Comparison of ENCODE assay signal across 1 cellular context in genomic region chr20:36460648-36461599, GRCh38.
A peak's percentile ranks its signal among the peaks of the same experiment; 100 is the strongest.
TF ChIP-seq lines count a peak whose summit lies in the region.

No MANE protein-coding gene starts in this region.

TF ChIP-seq in HepG2, 621 proteins besides CTCF, POLR2A, EP300 and RAD21 (continued from another document and continues in another):
- no peak for TF ChIP-seq FOXA3 (CRISPR knock-in tag; IDR thresholded peaks at IDR 0.05)
- peak; percentile 80; the same call in 1 of the 2 replicates for TF ChIP-seq ZNF337 (CRISPR knock-in tag; IDR thresholded peaks at IDR 0.05; ENCODE audit: borderline replicate concordance, low read depth)
- peak; percentile 90 for TF ChIP-seq ZNF678 (CRISPR knock-in tag; IDR thresholded peaks at IDR 0.05)
- TF ChIP-seq GRHL1 (CRISPR knock-in tag; conservative IDR thresholded peaks at IDR 0.05), result no peak
- peak; percentile 81 for TF ChIP-seq MED1 (CRISPR knock-in tag; IDR thresholded peaks at IDR 0.05)
- TF ChIP-seq ZNF263 (CRISPR knock-in tag; IDR thresholded peaks at IDR 0.05), result peak; percentile 98
- TF ChIP-seq BCL6 (CRISPR knock-in tag; IDR thresholded peaks at IDR 0.05), result peak; percentile 50; the same call in 1 of the 2 replicates
- peak; percentile 88; the same call in 1 of the 2 replicates for TF ChIP-seq ZNF691 (CRISPR knock-in tag; IDR thresholded peaks at IDR 0.05; ENCODE audit: borderline replicate concordance, low read depth)
- peak; percentile 62; the same call in 1 of the 2 replicates for TF ChIP-seq ZKSCAN5 (CRISPR knock-in tag; IDR thresholded peaks at IDR 0.05)
- TF ChIP-seq GTF3A (CRISPR knock-in tag; conservative IDR thresholded peaks at IDR 0.05), result no peak
- TF ChIP-seq CHD4 (IDR thresholded peaks at IDR 0.05; ENCODE audit: borderline replicate concordance, low read length), result no peak
- peak; percentile 45; the same call in 1 of the 2 replicates for TF ChIP-seq DPF2 (CRISPR knock-in tag; IDR thresholded peaks at IDR 0.05; ENCODE audit: borderline replicate concordance, low read depth)
- TF ChIP-seq ZNF878 (CRISPR knock-in tag; IDR thresholded peaks at IDR 0.05), result no peak
- TF ChIP-seq UBTF (CRISPR knock-in tag; IDR thresholded peaks at IDR 0.05), result peak; percentile 73
- TF ChIP-seq HDAC6 (IDR thresholded peaks at IDR 0.05; ENCODE audit: low read depth, low read length), result no peak
- 0 out of 2 replicates have a peak, but pooled peaks have one; percentile 21 for TF ChIP-seq NR1H2 (CRISPR knock-in tag; IDR thresholded peaks at IDR 0.05; ENCODE audit: borderline replicate concordance, low read depth)
- TF ChIP-seq MAX (IDR thresholded peaks at IDR 0.05), result peak; percentile 96
- peak; percentile 96 for TF ChIP-seq ZMYM2 (CRISPR knock-in tag; IDR thresholded peaks at IDR 0.05)
- TF ChIP-seq POGK (CRISPR knock-in tag; conservative IDR thresholded peaks at IDR 0.05), result peak; percentile 88; the same call in 1 of the 2 replicates
- TF ChIP-seq ZNF101 (CRISPR knock-in tag; IDR thresholded peaks at IDR 0.05; ENCODE audit: borderline replicate concordance, low read depth), result no peak
- no peak for TF ChIP-seq ZNF33A (CRISPR knock-in tag; IDR thresholded peaks at IDR 0.05; ENCODE audit: borderline replicate concordance)
- peak; percentile 78 for TF ChIP-seq GMEB1 (CRISPR knock-in tag; IDR thresholded peaks at IDR 0.05; ENCODE audit: borderline replicate concordance)
- TF ChIP-seq NR3C1 (CRISPR knock-in tag; IDR thresholded peaks at IDR 0.05), result no peak
- peak; percentile 46; the same call in 1 of the 2 replicates for TF ChIP-seq MIER3 (CRISPR knock-in tag; IDR thresholded peaks at IDR 0.05; ENCODE audit: borderline replicate concordance)
- TF ChIP-seq ZNF639 (CRISPR knock-in tag; conservative IDR thresholded peaks at IDR 0.05), result no peak; the same call in 1 of the 2 replicates
- peak; percentile 78; the same call in 1 of the 2 replicates for TF ChIP-seq SIN3A (IDR thresholded peaks at IDR 0.05; ENCODE audit: borderline replicate concordance, low read depth, low read length)
- peak; percentile 93 for TF ChIP-seq POLR2G (IDR thresholded peaks at IDR 0.05; ENCODE audit: low read depth, low read length)
- no peak for TF ChIP-seq ZNF3 (CRISPR knock-in tag; IDR thresholded peaks at IDR 0.05)
- TF ChIP-seq NFIB (CRISPR knock-in tag; IDR thresholded peaks at IDR 0.05; ENCODE audit: borderline replicate concordance), result 0 out of 2 replicates have a peak, but pooled peaks have one; percentile 69
- no peak for TF ChIP-seq PLRG1 (conservative IDR thresholded peaks at IDR 0.05)
- no peak for TF ChIP-seq MATR3 (CRISPR knock-in tag; IDR thresholded peaks at IDR 0.05)
- peak; percentile 91 for TF ChIP-seq HOXA3 (CRISPR knock-in tag; IDR thresholded peaks at IDR 0.05)
- peak; percentile 71 for TF ChIP-seq TEAD3 (CRISPR knock-in tag; optimal IDR thresholded peaks at IDR 0.05; ENCODE audit: borderline replicate concordance)
- no peak; the same call in 1 of the 2 replicates for TF ChIP-seq ISX (CRISPR knock-in tag; conservative IDR thresholded peaks at IDR 0.05)
- peak; percentile 24; the same call in 1 of the 2 replicates for TF ChIP-seq CHD2 (IDR thresholded peaks at IDR 0.05; ENCODE audit: low read depth, low read length)
- peak; percentile 91 for TF ChIP-seq SALL1 (CRISPR knock-in tag; IDR thresholded peaks at IDR 0.05)
- TF ChIP-seq KDM5B (CRISPR knock-in tag; IDR thresholded peaks at IDR 0.05; ENCODE audit: borderline replicate concordance), result peak; percentile 95
- TF ChIP-seq SKI (IDR thresholded peaks at IDR 0.05; ENCODE audit: partially characterized antibody), result peak; percentile 48
- TF ChIP-seq ZNF710 (CRISPR knock-in tag; IDR thresholded peaks at IDR 0.05; ENCODE audit: borderline replicate concordance), result peak; percentile 90
- TF ChIP-seq SRSF9 (IDR thresholded peaks at IDR 0.05; ENCODE audit: borderline replicate concordance, insufficient read depth, low read depth, low read length, poor library complexity, severe bottlenecking), result no peak
- no peak for TF ChIP-seq MLX (CRISPR knock-in tag; IDR thresholded peaks at IDR 0.05)
- peak; percentile 93 for TF ChIP-seq ZNF333 (CRISPR knock-in tag; IDR thresholded peaks at IDR 0.05; ENCODE audit: borderline replicate concordance)
- TF ChIP-seq FUBP1 (CRISPR knock-in tag; IDR thresholded peaks at IDR 0.05; ENCODE audit: borderline replicate concordance), result 0 out of 2 replicates have a peak, but pooled peaks have one; percentile 61
- TF ChIP-seq IRF9 (CRISPR knock-in tag; IDR thresholded peaks at IDR 0.05; ENCODE audit: borderline replicate concordance), result peak; percentile 94; the same call in 1 of the 2 replicates
- peak; percentile 87 for TF ChIP-seq ESRRA (CRISPR knock-in tag; IDR thresholded peaks at IDR 0.05; ENCODE audit: low read depth)
- peak; percentile 50; the same call in 1 of the 2 replicates for TF ChIP-seq IRF2 (CRISPR knock-in tag; IDR thresholded peaks at IDR 0.05)
- TF ChIP-seq NR2F1 (CRISPR knock-in tag; IDR thresholded peaks at IDR 0.05), result no peak; a peak in 1 of 4 replicates
- TF ChIP-seq ZNF605 (CRISPR knock-in tag; IDR thresholded peaks at IDR 0.05), result peak; percentile 99
- peak; percentile 90 for TF ChIP-seq ZNF709 (CRISPR knock-in tag; IDR thresholded peaks at IDR 0.05)
- TF ChIP-seq ZSCAN12 (CRISPR knock-in tag; IDR thresholded peaks at IDR 0.05), result 0 out of 2 replicates have a peak, but pooled peaks have one; percentile 44
- TF ChIP-seq ERF (CRISPR knock-in tag; IDR thresholded peaks at IDR 0.05), result peak; percentile 66; the same call in 1 of the 2 replicates
- TF ChIP-seq SP5 (CRISPR knock-in tag; IDR thresholded peaks at IDR 0.05; ENCODE audit: borderline replicate concordance, low read depth), result peak; percentile 94
- TF ChIP-seq ZNF10 (CRISPR knock-in tag; IDR thresholded peaks at IDR 0.05; ENCODE audit: borderline replicate concordance, low read depth), result no peak
